ENCODE assay signal across 1 cellular context in the genomic region with DNA sequence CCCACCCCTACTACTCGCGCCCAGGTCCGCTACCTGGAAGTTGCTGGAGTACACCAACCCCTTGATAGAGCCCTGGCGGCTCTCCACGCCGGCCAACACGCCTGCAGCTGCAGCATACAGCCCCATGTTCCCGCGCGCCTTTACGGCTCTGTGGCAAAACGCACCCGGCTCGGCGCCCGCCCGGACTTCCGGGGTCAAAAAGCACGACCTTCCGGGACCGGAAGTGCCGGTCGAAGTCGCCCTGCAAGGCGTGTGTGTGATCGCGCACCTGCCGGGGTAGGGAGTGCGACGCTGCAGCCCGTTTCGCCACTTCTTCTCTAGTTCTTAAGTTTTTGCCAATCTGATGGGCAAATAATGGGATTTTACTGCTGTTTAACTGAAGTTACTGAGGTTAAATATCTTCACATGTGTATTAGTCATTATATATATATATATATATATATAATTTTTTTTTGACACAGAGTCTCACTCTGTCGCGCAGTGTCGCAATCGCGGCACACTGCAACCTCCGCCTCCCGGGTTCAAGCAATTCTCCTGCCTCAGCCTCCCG.
TF ChIP-seq lines count a peak whose summit lies in the region.

Gene NSUN5 (minus strand): TSS at position 162 of the 550 bp plus-strand sequence. CDS start 36 bp downstream, at position 126.

TF ChIP-seq in GM12878, 131 proteins besides CTCF, POLR2A, EP300 and RAD21 (continued from another document and continues in another):
- TF ChIP-seq MEF2A (IDR thresholded peaks at IDR 0.05; ENCODE audit: insufficient read depth, low read depth, low read length) (0 out of 2 replicates have a peak, but pooled peaks have one; percentile 42), RCOR1 (conservative IDR thresholded peaks at IDR 0.05; ENCODE audit: low read depth, low read length) (no peak), ZBTB40 (IDR thresholded peaks at IDR 0.05; ENCODE audit: borderline replicate concordance) (peak; percentile 88), ELK1 (IDR thresholded peaks at IDR 0.05; ENCODE audit: low read depth, low read length) (peak; percentile 94), NFIC (IDR thresholded peaks at IDR 0.05; ENCODE audit: low read depth, low read length) (no peak), SIN3A (IDR thresholded peaks at IDR 0.05; ENCODE audit: low read depth, low read length) (peak; percentile 70), POU2F2 (IDR thresholded peaks at IDR 0.05; ENCODE audit: borderline replicate concordance, low read depth, low read length) (peak; percentile 51), SMARCA5 (IDR thresholded peaks at IDR 0.05) (no peak; the same call in 1 of the 2 replicates), POLR2AphosphoS2 (IDR thresholded peaks at IDR 0.05; ENCODE audit: low read depth, low read length) (peak; percentile 83), YY1 (IDR thresholded peaks at IDR 0.05; ENCODE audit: low read depth, low read length) (peak; percentile 88), CHD4 (IDR thresholded peaks at IDR 0.05) (no peak), PAX5 (IDR thresholded peaks at IDR 0.05; ENCODE audit: borderline replicate concordance, low read depth, low read length) (peak; percentile 35; the same call in 1 of the 2 replicates), EED (IDR thresholded peaks at IDR 0.05; ENCODE audit: low read depth) (no peak), TCF12 (IDR thresholded peaks at IDR 0.05; ENCODE audit: low read depth, low read length) (peak; percentile 80), CBFB (IDR thresholded peaks at IDR 0.05; ENCODE audit: low read depth) (peak; percentile 67; the same call in 1 of the 2 replicates), HCFC1 (IDR thresholded peaks at IDR 0.05; ENCODE audit: low read length) (peak; percentile 58), KDM1A (IDR thresholded peaks at IDR 0.05; ENCODE audit: borderline replicate concordance) (no peak), GABPA (IDR thresholded peaks at IDR 0.05; ENCODE audit: low read depth) (peak; percentile 92), TAF1 (IDR thresholded peaks at IDR 0.05; ENCODE audit: borderline replicate concordance, low read depth, low read length) (peak; percentile 89), RB1 (IDR thresholded peaks at IDR 0.05; ENCODE audit: borderline replicate concordance) (no peak; the same call in 1 of the 2 replicates), KAT2A (conservative IDR thresholded peaks at IDR 0.05; ENCODE audit: control insufficient read depth, low read depth, low read length) (no peak), BHLHE40 (IDR thresholded peaks at IDR 0.05; ENCODE audit: borderline replicate concordance in 1 of 2, low read depth in 2 of 2, low read length in 1 of 2) (peak; percentile 64 to 80; a peak in 2 of 4 replicates), RUNX3 (IDR thresholded peaks at IDR 0.05; ENCODE audit: low read length) (peak; percentile 55; the same call in 1 of the 2 replicates), MEF2B (IDR thresholded peaks at IDR 0.05; ENCODE audit: partially characterized antibody, poor library complexity, severe bottlenecking) (no peak), RBBP5 (conservative IDR thresholded peaks at IDR 0.05) (no peak), RAD51 (IDR thresholded peaks at IDR 0.05) (no peak), CHD2 (IDR thresholded peaks at IDR 0.05; ENCODE audit: borderline replicate concordance, low read depth, low read length) (no peak), BMI1 (IDR thresholded peaks at IDR 0.05; ENCODE audit: borderline replicate concordance) (no peak), ZSCAN29 (IDR thresholded peaks at IDR 0.05) (no peak), IKZF1 (conservative IDR thresholded peaks at IDR 0.05) (peak; percentile 65), EGR1 (IDR thresholded peaks at IDR 0.05; ENCODE audit: borderline replicate concordance in 1 of 2, low read depth in 2 of 2, low read length in 2 of 2) (peak in 1 of 2 experiments; percentile 52; a peak in 1 of 3 replicates), SMAD5 (IDR thresholded peaks at IDR 0.05; ENCODE audit: low read depth) (peak; percentile 75; the same call in 1 of the 2 replicates), CEBPB (IDR thresholded peaks at IDR 0.05; ENCODE audit: borderline replicate concordance in 1 of 2, low read depth in 2 of 2, low read length in 2 of 2) (no peak), PML (IDR thresholded peaks at IDR 0.05; ENCODE audit: low read length) (peak; percentile 84; the same call in 1 of the 2 replicates), SIX5 (IDR thresholded peaks at IDR 0.05; ENCODE audit: low read depth, low read length, severe bottlenecking) (peak; percentile 42), ZNF24 (IDR thresholded peaks at IDR 0.05) (no peak), BCL3 (IDR thresholded peaks at IDR 0.05; ENCODE audit: borderline replicate concordance, insufficient read depth, low read depth, low read length, poor library complexity, severe bottlenecking) (no peak), CBX5 (IDR thresholded peaks at IDR 0.05; ENCODE audit: low read depth) (0 out of 2 replicates have a peak, but pooled peaks have one; percentile 63), SPI1 (IDR thresholded peaks at IDR 0.05; ENCODE audit: borderline replicate concordance, insufficient read depth, low read depth, low read length) (peak; percentile 24; the same call in 1 of the 2 replicates), BCL11A (IDR thresholded peaks at IDR 0.05; ENCODE audit: low read depth, low read length) (no peak), MTA2 (IDR thresholded peaks at IDR 0.05; ENCODE audit: low read depth) (0 out of 2 replicates have a peak, but pooled peaks have one; percentile 12), ZNF217 (IDR thresholded peaks at IDR 0.05) (no peak)
- TF ChIP-seq, protein P1, sequence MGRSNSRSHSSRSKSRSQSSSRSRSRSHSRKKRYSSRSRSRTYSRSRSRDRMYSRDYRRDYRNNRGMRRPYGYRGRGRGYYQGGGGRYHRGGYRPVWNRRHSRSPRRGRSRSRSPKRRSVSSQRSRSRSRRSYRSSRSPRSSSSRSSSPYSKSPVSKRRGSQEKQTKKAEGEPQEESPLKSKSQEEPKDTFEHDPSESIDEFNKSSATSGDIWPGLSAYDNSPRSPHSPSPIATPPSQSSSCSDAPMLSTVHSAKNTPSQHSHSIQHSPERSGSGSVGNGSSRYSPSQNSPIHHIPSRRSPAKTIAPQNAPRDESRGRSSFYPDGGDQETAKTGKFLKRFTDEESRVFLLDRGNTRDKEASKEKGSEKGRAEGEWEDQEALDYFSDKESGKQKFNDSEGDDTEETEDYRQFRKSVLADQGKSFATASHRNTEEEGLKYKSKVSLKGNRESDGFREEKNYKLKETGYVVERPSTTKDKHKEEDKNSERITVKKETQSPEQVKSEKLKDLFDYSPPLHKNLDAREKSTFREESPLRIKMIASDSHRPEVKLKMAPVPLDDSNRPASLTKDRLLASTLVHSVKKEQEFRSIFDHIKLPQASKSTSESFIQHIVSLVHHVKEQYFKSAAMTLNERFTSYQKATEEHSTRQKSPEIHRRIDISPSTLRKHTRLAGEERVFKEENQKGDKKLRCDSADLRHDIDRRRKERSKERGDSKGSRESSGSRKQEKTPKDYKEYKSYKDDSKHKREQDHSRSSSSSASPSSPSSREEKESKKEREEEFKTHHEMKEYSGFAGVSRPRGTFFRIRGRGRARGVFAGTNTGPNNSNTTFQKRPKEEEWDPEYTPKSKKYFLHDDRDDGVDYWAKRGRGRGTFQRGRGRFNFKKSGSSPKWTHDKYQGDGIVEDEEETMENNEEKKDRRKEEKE (IDR thresholded peaks at IDR 0.05) = no peak
- TF ChIP-seq, protein P2, sequence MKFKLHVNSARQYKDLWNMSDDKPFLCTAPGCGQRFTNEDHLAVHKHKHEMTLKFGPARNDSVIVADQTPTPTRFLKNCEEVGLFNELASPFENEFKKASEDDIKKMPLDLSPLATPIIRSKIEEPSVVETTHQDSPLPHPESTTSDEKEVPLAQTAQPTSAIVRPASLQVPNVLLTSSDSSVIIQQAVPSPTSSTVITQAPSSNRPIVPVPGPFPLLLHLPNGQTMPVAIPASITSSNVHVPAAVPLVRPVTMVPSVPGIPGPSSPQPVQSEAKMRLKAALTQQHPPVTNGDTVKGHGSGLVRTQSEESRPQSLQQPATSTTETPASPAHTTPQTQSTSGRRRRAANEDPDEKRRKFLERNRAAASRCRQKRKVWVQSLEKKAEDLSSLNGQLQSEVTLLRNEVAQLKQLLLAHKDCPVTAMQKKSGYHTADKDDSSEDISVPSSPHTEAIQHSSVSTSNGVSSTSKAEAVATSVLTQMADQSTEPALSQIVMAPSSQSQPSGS (IDR thresholded peaks at IDR 0.05; ENCODE audit: low read length) = no peak
- TF ChIP-seq, protein P3, sequence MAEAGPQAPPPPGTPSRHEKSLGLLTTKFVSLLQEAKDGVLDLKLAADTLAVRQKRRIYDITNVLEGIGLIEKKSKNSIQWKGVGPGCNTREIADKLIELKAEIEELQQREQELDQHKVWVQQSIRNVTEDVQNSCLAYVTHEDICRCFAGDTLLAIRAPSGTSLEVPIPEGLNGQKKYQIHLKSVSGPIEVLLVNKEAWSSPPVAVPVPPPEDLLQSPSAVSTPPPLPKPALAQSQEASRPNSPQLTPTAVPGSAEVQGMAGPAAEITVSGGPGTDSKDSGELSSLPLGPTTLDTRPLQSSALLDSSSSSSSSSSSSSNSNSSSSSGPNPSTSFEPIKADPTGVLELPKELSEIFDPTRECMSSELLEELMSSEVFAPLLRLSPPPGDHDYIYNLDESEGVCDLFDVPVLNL (IDR thresholded peaks at IDR 0.05; ENCODE audit: low read depth, low read length) = no peak
- TF ChIP-seq, protein P4, sequence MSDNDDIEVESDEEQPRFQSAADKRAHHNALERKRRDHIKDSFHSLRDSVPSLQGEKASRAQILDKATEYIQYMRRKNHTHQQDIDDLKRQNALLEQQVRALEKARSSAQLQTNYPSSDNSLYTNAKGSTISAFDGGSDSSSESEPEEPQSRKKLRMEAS (IDR thresholded peaks at IDR 0.05; ENCODE audit: low read depth, low read length) = peak; percentile 98
- TF ChIP-seq, protein P5, sequence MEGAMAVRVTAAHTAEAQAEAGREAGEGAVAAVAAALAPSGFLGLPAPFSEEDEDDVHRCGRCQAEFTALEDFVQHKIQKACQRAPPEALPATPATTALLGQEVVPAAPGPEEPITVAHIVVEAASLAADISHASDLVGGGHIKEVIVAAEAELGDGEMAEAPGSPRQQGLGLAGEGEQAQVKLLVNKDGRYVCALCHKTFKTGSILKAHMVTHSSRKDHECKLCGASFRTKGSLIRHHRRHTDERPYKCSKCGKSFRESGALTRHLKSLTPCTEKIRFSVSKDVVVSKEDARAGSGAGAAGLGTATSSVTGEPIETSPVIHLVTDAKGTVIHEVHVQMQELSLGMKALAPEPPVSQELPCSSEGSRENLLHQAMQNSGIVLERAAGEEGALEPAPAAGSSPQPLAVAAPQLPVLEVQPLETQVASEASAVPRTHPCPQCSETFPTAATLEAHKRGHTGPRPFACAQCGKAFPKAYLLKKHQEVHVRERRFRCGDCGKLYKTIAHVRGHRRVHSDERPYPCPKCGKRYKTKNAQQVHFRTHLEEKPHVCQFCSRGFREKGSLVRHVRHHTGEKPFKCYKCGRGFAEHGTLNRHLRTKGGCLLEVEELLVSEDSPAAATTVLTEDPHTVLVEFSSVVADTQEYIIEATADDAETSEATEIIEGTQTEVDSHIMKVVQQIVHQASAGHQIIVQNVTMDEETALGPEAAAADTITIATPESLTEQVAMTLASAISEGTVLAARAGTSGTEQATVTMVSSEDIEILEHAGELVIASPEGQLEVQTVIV (IDR thresholded peaks at IDR 0.05; ENCODE audit: borderline replicate concordance, partially characterized antibody) = peak; percentile 98
- TF ChIP-seq, protein P6, sequence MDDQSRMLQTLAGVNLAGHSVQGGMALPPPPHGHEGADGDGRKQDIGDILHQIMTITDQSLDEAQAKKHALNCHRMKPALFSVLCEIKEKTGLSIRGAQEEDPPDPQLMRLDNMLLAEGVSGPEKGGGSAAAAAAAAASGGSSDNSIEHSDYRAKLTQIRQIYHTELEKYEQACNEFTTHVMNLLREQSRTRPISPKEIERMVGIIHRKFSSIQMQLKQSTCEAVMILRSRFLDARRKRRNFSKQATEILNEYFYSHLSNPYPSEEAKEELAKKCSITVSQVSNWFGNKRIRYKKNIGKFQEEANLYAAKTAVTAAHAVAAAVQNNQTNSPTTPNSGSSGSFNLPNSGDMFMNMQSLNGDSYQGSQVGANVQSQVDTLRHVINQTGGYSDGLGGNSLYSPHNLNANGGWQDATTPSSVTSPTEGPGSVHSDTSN (IDR thresholded peaks at IDR 0.05; ENCODE audit: insufficient replicate concordance, low read depth, low read length) = no peak
